In genomic region chr1:76408303-76408702, GRCh38 we compare ENCODE assay signal across 19 cellular contexts.
DNase-seq lines count a peak whose midpoint lies in the region; ATAC-seq, FAIRE-seq and TF ChIP-seq lines count a peak whose summit lies in the region.
"Had no signal": no experiment of that assay in that cellular context is flagged by ENCODE, and none has a peak within 500 bp of the region (broad histone marks: within the 10 kb centered on the region; RNA-seq: fewer than 3 reads in every experiment).

No MANE protein-coding gene starts in this region.

- no peak for ATAC-seq in GM19397 (IDR thresholded peaks at IDR 0.05; ENCODE audit: unreplicated experiment)
- ATAC-seq: GM23338 had no signal

- no peak overlapping the region for H3K4me3 ChIP-seq in bronchial epithelial cell (ENCODE audit: low read depth, low read length)
- H3K4me3 ChIP-seq: GM23338 had no signal

- H3K27me3 ChIP-seq in bronchial epithelial cell (ENCODE audit: control insufficient read depth, insufficient read depth, low read length), result no peaks in the 10 kb centered on the region

- H3K36me3 ChIP-seq in bronchial epithelial cell (ENCODE audit: control insufficient read depth, insufficient read depth, low read length), result no peaks in the 10 kb centered on the region

- FAIRE-seq in bronchial epithelial cell (lab: Jason Lieb, UNC) (peak; percentile 32), urothelium cell line (lab: Jason Lieb, UNC) (no peak)
- FAIRE-seq: A204.1, D721Med, GM12892, GM18507, H54 had no signal

- TF ChIP-seq CTCF in bronchial epithelial cell (IDR thresholded peaks at IDR 0.05; ENCODE audit: insufficient read depth, low read length, severe bottlenecking), result no peak

- DNase-seq in RPMI7951 (ENCODE audit: low read depth) (peak; percentile 8), bronchial epithelial cell (ENCODE audit: low read depth) (no peak), midbrain (lab: John Stamatoyannopoulos, UW) (peak; percentile 19), superior temporal gyrus (ENCODE audit: extremely low spot score) (peak; percentile 59), urothelium cell line (ENCODE audit: low spot score) (no peak), DMS53 (lab: John Stamatoyannopoulos, UW) (no peak)
- DNase-seq: ACHN; Caco-2; CD4-positive, alpha-beta T cell; DMS79; GDM1; HCEC 1CT had no signal

Comparison
In these comparisons a context has a peak if more than half of its experiments do, and no peak if none do; other contexts are left out.
1. DNase-seq: peak in RPMI7951 (single experiment), midbrain (single experiment) and superior temporal gyrus (single experiment); none in bronchial epithelial cell (single experiment), urothelium cell line (single experiment) and DMS53 (single experiment).